Comparison of ENCODE assay signal across 1 cellular context in genomic region chr18:6376433-6377229, GRCh38.
A peak's percentile ranks its signal among the peaks of the same experiment; 100 is the strongest.
TF ChIP-seq lines count a peak whose summit lies in the region.

No MANE protein-coding gene starts in this region.

TF ChIP-seq in HepG2, 621 proteins besides CTCF, POLR2A, EP300 and RAD21 (continued from another document):
- TF ChIP-seq ATF3 (CRISPR knock-in tag; IDR thresholded peaks at IDR 0.05), result no peak
- peak; percentile 52 for TF ChIP-seq HDAC2 (CRISPR knock-in tag; IDR thresholded peaks at IDR 0.05)
- TF ChIP-seq TFE3 (CRISPR knock-in tag; IDR thresholded peaks at IDR 0.05), result 0 out of 2 replicates have a peak, but pooled peaks have one; percentile 48
- TF ChIP-seq ETV5 (CRISPR knock-in tag; IDR thresholded peaks at IDR 0.05; ENCODE audit: borderline replicate concordance), result peak; percentile 91; the same call in 1 of the 2 replicates
- TF ChIP-seq FOSL2 (CRISPR knock-in tag; IDR thresholded peaks at IDR 0.05), result peak; percentile 35; the same call in 1 of the 2 replicates
- TF ChIP-seq NCOR1 (IDR thresholded peaks at IDR 0.05; ENCODE audit: borderline replicate concordance, low read length), result peak; percentile 32; the same call in 1 of the 2 replicates
- TF ChIP-seq HOXD1 (CRISPR knock-in tag; IDR thresholded peaks at IDR 0.05), result 0 out of 2 replicates have a peak, but pooled peaks have one; percentile 54
- TF ChIP-seq FOXP1 (IDR thresholded peaks at IDR 0.05), result no peak
- TF ChIP-seq FOXP1 (CRISPR knock-in tag; IDR thresholded peaks at IDR 0.05), result peak; percentile 83; the same call in 1 of the 2 replicates
- 0 out of 2 replicates have a peak, but pooled peaks have one; percentile 9 for TF ChIP-seq ZNF652 (CRISPR knock-in tag; IDR thresholded peaks at IDR 0.05; ENCODE audit: borderline replicate concordance, low read depth)
- peak; percentile 72 for TF ChIP-seq NR2F6 (IDR thresholded peaks at IDR 0.05)
- peak; percentile 79 for TF ChIP-seq NR2F6 (CRISPR knock-in tag; IDR thresholded peaks at IDR 0.05)
- peak; percentile 49; the same call in 1 of the 2 replicates for TF ChIP-seq FOXK1 (CRISPR knock-in tag; IDR thresholded peaks at IDR 0.05; ENCODE audit: borderline replicate concordance, low read depth)
- TF ChIP-seq NCOA2 (CRISPR knock-in tag; IDR thresholded peaks at IDR 0.05), result peak; percentile 84
- 0 out of 2 replicates have a peak, but pooled peaks have one; percentile 21 for TF ChIP-seq ZNF3 (CRISPR knock-in tag; IDR thresholded peaks at IDR 0.05)
- TF ChIP-seq BCL6 (CRISPR knock-in tag; IDR thresholded peaks at IDR 0.05), result peak; percentile 77
- peak; percentile 38; the same call in 1 of the 2 replicates for TF ChIP-seq IRF2 (CRISPR knock-in tag; IDR thresholded peaks at IDR 0.05)
